In genomic region chr20:50471231-50471630, GRCh38 we compare ENCODE assay signal across 17 cellular contexts. TPM values are rescaled to one million over a fixed set of nuclear protein-coding genes. Genes with fewer than 3 reads are reported as not detected.
A peak's percentile ranks its signal among the peaks of the same experiment; 100 is the strongest.
DNase-seq lines count a peak whose midpoint lies in the region; ATAC-seq and TF ChIP-seq lines count a peak whose summit lies in the region.
"Had no signal": no experiment of that assay in that cellular context is flagged by ENCODE, and none has a peak within 500 bp of the region (broad histone marks: within the 10 kb centered on the region; RNA-seq: fewer than 3 reads in every experiment).

No MANE protein-coding gene starts in this region.

- no peaks in the 10 kb centered on the region for H3K36me3 ChIP-seq in colonic mucosa

- no peaks in the 10 kb centered on the region for H3K9me3 ChIP-seq in colonic mucosa

- H3K4me3 Mint-ChIP-seq in activated CD8-positive, alpha-beta T cell treated with anti-CD3 and anti-CD28 coated beads for 36 hours = no peak overlapping the region
- H3K4me3 Mint-ChIP-seq in activated CD8-positive, alpha-beta T cell treated with anti-CD3 and anti-CD28 coated beads, Interleukin-2, amount 10 ng/mL, durations not matched to agents 7 days and 5 days = no peak overlapping the region
- peak overlapping the region; percentile 6 for H3K4me3 Mint-ChIP-seq in stimulated activated effector memory CD8-positive, alpha-beta T cell treated with anti-CD3 and anti-CD28 coated beads, Interleukin-12 subunit alpha, Interleukin-12 subunit beta, amount 100 ng/mL, for 72 hours
- no peak overlapping the region for H3K4me3 Mint-ChIP-seq in immature natural killer cell
- H3K4me3 Mint-ChIP-seq: stimulated activated naive CD8-positive, alpha-beta T cell treated with anti-CD3 and anti-CD28 coated beads, Interleukin-15, Interleukin-2, amounts not matched to agents 100 ng/mL and 50 ng/mL, for 24 hours had no signal

- H3K4me1 Mint-ChIP-seq in activated CD8-positive, alpha-beta T cell treated with anti-CD3 and anti-CD28 coated beads for 36 hours (ENCODE audit: low read depth) = peaks cover 10% of the 10 kb centered on the region
- peaks cover 19% of the 10 kb centered on the region for H3K4me1 Mint-ChIP-seq in activated CD8-positive, alpha-beta T cell treated with anti-CD3 and anti-CD28 coated beads, Interleukin-2, amount 10 ng/mL, durations not matched to agents 7 days and 5 days (ENCODE audit: low read depth)
- peaks cover 36% of the 10 kb centered on the region for H3K4me1 Mint-ChIP-seq in stimulated activated effector memory CD8-positive, alpha-beta T cell treated with anti-CD3 and anti-CD28 coated beads, Interleukin-12 subunit alpha, Interleukin-12 subunit beta, amount 100 ng/mL, for 72 hours
- no peaks in the 10 kb centered on the region for H3K4me1 Mint-ChIP-seq in immature natural killer cell

- no peak overlapping the region for H3K4me3 ChIP-seq in colonic mucosa
- no peak overlapping the region for H3K4me3 ChIP-seq in lower leg skin (ENCODE audit: low read depth, poor library complexity, severe bottlenecking)

- H3K27ac ChIP-seq in colonic mucosa = peak overlapping the region; percentile 4

- H3K9ac ChIP-seq in colonic mucosa (ENCODE audit: low read depth in 2 of 2, low read length in 2 of 2) = no peak overlapping the region

- peak; percentile 40 for ATAC-seq in activated CD8-positive, alpha-beta T cell treated with anti-CD3 and anti-CD28 coated beads for 36 hours
- ATAC-seq in activated CD8-positive, alpha-beta T cell treated with anti-CD3 and anti-CD28 coated beads, Interleukin-2, amount 10 ng/mL, durations not matched to agents 7 days and 5 days = no peak
- ATAC-seq in stimulated activated effector memory CD8-positive, alpha-beta T cell treated with anti-CD3 and anti-CD28 coated beads, Interleukin-12 subunit alpha, Interleukin-12 subunit beta, amount 100 ng/mL, for 72 hours = peak; percentile 71

- no peaks in the 10 kb centered on the region for H3K9me3 Mint-ChIP-seq in activated CD8-positive, alpha-beta T cell treated with anti-CD3 and anti-CD28 coated beads for 36 hours
- no peaks in the 10 kb centered on the region for H3K9me3 Mint-ChIP-seq in activated CD8-positive, alpha-beta T cell treated with anti-CD3 and anti-CD28 coated beads, Interleukin-2, amount 10 ng/mL, durations not matched to agents 7 days and 5 days (ENCODE audit: insufficient read depth)
- no peaks in the 10 kb centered on the region for H3K9me3 Mint-ChIP-seq in stimulated activated effector memory CD8-positive, alpha-beta T cell treated with anti-CD3 and anti-CD28 coated beads, Interleukin-12 subunit alpha, Interleukin-12 subunit beta, amount 100 ng/mL, for 72 hours
- H3K9me3 Mint-ChIP-seq in immature natural killer cell = peaks cover 0 to 1% (median 0%) of the 10 kb centered on the region in 6 donors
- H3K9me3 Mint-ChIP-seq: stimulated activated naive CD8-positive, alpha-beta T cell treated with anti-CD3 and anti-CD28 coated beads, Interleukin-15, Interleukin-2, amounts not matched to agents 100 ng/mL and 50 ng/mL, for 24 hours had no signal

- no peaks in the 10 kb centered on the region for H3K27me3 Mint-ChIP-seq in activated CD8-positive, alpha-beta T cell treated with anti-CD3 and anti-CD28 coated beads for 36 hours
- H3K27me3 Mint-ChIP-seq in activated CD8-positive, alpha-beta T cell treated with anti-CD3 and anti-CD28 coated beads, Interleukin-2, amount 10 ng/mL, durations not matched to agents 7 days and 5 days (ENCODE audit: low read depth) = no peaks in the 10 kb centered on the region
- H3K27me3 Mint-ChIP-seq in immature natural killer cell (ENCODE audit: low read depth in 3 of 3) = peaks cover 7 to 9% (median 8%) of the 10 kb centered on the region in 3 donors
- H3K27me3 Mint-ChIP-seq: stimulated activated naive CD8-positive, alpha-beta T cell treated with anti-CD3 and anti-CD28 coated beads, Interleukin-15, Interleukin-2, amounts not matched to agents 100 ng/mL and 50 ng/mL, for 24 hours had no signal

- POLR2A ChIA-PET in activated CD8-positive, alpha-beta T cell treated with anti-CD3 and anti-CD28 coated beads for 36 hours (lab: Charles Lee) = interaction anchor here (0.5 kb wide), 1 partner anchor 265 kb away, joined by 3 read pairs; no protein-coding TSS in a partner anchor
- POLR2A ChIA-PET in activated CD8-positive, alpha-beta T cell treated with anti-CD3 and anti-CD28 coated beads, Interleukin-2, amount 10 ng/mL, durations not matched to agents 7 days and 5 days (lab: Charles Lee) = interaction anchor here (0.6 kb wide), 1 partner anchor 289 kb away, joined by 3 read pairs; no protein-coding TSS in a partner anchor

- no peak for DNase-seq in activated CD8-positive, alpha-beta T cell treated with anti-CD3 and anti-CD28 coated beads for 36 hours
- no peak for DNase-seq in activated CD8-positive, alpha-beta T cell treated with anti-CD3 and anti-CD28 coated beads, Interleukin-2, amount 10 ng/mL, durations not matched to agents 7 days and 5 days
- DNase-seq in NCI-H2171 (lab: John Stamatoyannopoulos, UW) (peak; percentile 31), colonic mucosa (no peak), NCI-H446 (lab: John Stamatoyannopoulos, UW) (no peak), immature natural killer cell (no peak), lower leg skin (ENCODE audit: low spot score in 2 of 2) (no peak)
- DNase-seq in stimulated activated effector memory CD8-positive, alpha-beta T cell treated with anti-CD3 and anti-CD28 coated beads, Interleukin-12 subunit alpha, Interleukin-12 subunit beta, amount 100 ng/mL, for 72 hours (ENCODE audit: low spot score in 2 of 2) = no peak
- DNase-seq: activated CD4-positive, alpha-beta T cell treated with anti-CD3 and anti-CD28 coated beads for 1 hour; activated T-cell treated with anti-CD3 and anti-CD28 coated beads, Interleukin-2, amount 50 U/mL, for 48 hours; effector memory CD4-positive, alpha-beta T cell; hippocampal formation; kidney glomerular epithelial cell; NCI-H1417 treated with DMSO at 0.1 percent for 48 hours; NCI-H526 treated with DMSO at 0.1 percent for 48 hours; stimulated activated CD4-positive, alpha-beta T cell treated with anti-CD3 and anti-CD28 coated beads, Interleukin-12 subunit alpha, Interleukin-12 subunit beta, amount 100 ng/mL, for 4 hours had no signal

- TF ChIP-seq CTCF in activated CD8-positive, alpha-beta T cell treated with anti-CD3 and anti-CD28 coated beads for 36 hours (IDR thresholded peaks at IDR 0.05) = no peak
- TF ChIP-seq CTCF in colonic mucosa (IDR thresholded peaks at IDR 0.05) (no peak), lower leg skin (IDR thresholded peaks at IDR 0.05) (no peak)

- WGBS in lower leg skin, 2 donors = 35 to 43% methylated on average over 1 of the region's 1 CpG

- no peaks in the 10 kb centered on the region for H3K27me3 ChIP-seq in colonic mucosa

- H3K27ac Mint-ChIP-seq in activated CD8-positive, alpha-beta T cell treated with anti-CD3 and anti-CD28 coated beads for 36 hours = no peak overlapping the region
- no peak overlapping the region for H3K27ac Mint-ChIP-seq in activated CD8-positive, alpha-beta T cell treated with anti-CD3 and anti-CD28 coated beads, Interleukin-2, amount 10 ng/mL, durations not matched to agents 7 days and 5 days
- peak overlapping the region; percentile 40 for H3K27ac Mint-ChIP-seq in stimulated activated effector memory CD8-positive, alpha-beta T cell treated with anti-CD3 and anti-CD28 coated beads, Interleukin-12 subunit alpha, Interleukin-12 subunit beta, amount 100 ng/mL, for 72 hours
- H3K27ac Mint-ChIP-seq in immature natural killer cell = no peak overlapping the region

- no peaks in the 10 kb centered on the region for H3K36me3 Mint-ChIP-seq in activated CD8-positive, alpha-beta T cell treated with anti-CD3 and anti-CD28 coated beads for 36 hours (ENCODE audit: low read depth)
- H3K36me3 Mint-ChIP-seq in activated CD8-positive, alpha-beta T cell treated with anti-CD3 and anti-CD28 coated beads, Interleukin-2, amount 10 ng/mL, durations not matched to agents 7 days and 5 days (ENCODE audit: low read depth) = no peaks in the 10 kb centered on the region
- H3K36me3 Mint-ChIP-seq in stimulated activated effector memory CD8-positive, alpha-beta T cell treated with anti-CD3 and anti-CD28 coated beads, Interleukin-12 subunit alpha, Interleukin-12 subunit beta, amount 100 ng/mL, for 72 hours = peaks cover 4% of the 10 kb centered on the region
- H3K36me3 Mint-ChIP-seq in immature natural killer cell = no peaks in the 10 kb centered on the region

- TF ChIP-seq POLR2A in lower leg skin (IDR thresholded peaks at IDR 0.05) = no peak

- intact Hi-C loops in activated CD8-positive, alpha-beta T cell treated with anti-CD3 and anti-CD28 coated beads for 36 hours (cut with micrococcal nuclease) = no loop called here
- intact Hi-C loops in colonic mucosa (cut with DNase I) = no loop called here
- intact Hi-C loops in lower leg skin (cut with DNase I; ENCODE audit: low total_unique reads) = loop anchor here (10.0 kb wide), 1 partner anchor 114 kb away; no protein-coding TSS in a partner anchor

- CTCF ChIA-PET in activated CD8-positive, alpha-beta T cell treated with anti-CD3 and anti-CD28 coated beads for 36 hours (lab: Charles Lee) = interaction anchor here (0.8 to 1.6 kb wide), 5 partner anchors 13 to 281 kb away, joined by 3 to 4 read pairs (median 4); no protein-coding TSS in a partner anchor
- CTCF ChIA-PET in activated CD8-positive, alpha-beta T cell treated with anti-CD3 and anti-CD28 coated beads, Interleukin-2, amount 10 ng/mL, durations not matched to agents 7 days and 5 days (lab: Charles Lee) = interaction anchor here (0.7 to 2.4 kb wide), 7 partner anchors 8 to 117 kb away, joined by 3 to 8 read pairs (median 5); no protein-coding TSS in a partner anchor

- H3K4me1 ChIP-seq in colonic mucosa = peaks cover 7% of the 10 kb centered on the region

RNA-seq across cellular contexts. Expression of gene PTPN1, which starts 39.0 kb away (rescaled TPM):
- total RNA-seq in activated CD8-positive, alpha-beta T cell treated with anti-CD3 and anti-CD28 coated beads for 36 hours = 10 to 100 TPM; 65.1 to 66.6 TPM
- total RNA-seq in activated CD8-positive, alpha-beta T cell treated with anti-CD3 and anti-CD28 coated beads, Interleukin-2, amount 10 ng/mL, durations not matched to agents 7 days and 5 days = 10 to 100 TPM; 59.7 to 62.5 TPM
- total RNA-seq in colonic mucosa (10 to 100 TPM; 33.2 to 37.9 TPM), lower leg skin (10 to 100 TPM; 19.1 to 29.8 (median 23.3) TPM)
- polyA plus RNA-seq in immature natural killer cell = 10 to 100 TPM; 18.4 to 38.3 (median 19.4) TPM
